ENCODE assay signal across 31 cellular contexts in genomic region chr2:101833890-101834523, GRCh38.
"Had no signal": no experiment of that assay in that cellular context is flagged by ENCODE, and none has a peak within 500 bp of the region (broad histone marks: within the 10 kb centered on the region; RNA-seq: fewer than 3 reads in every experiment).

No MANE protein-coding gene starts in this region.

- H3K4me3 ChIP-seq: left lung, lower lobe of right lung, neural progenitor cell, ovary, right atrium auricular region, skin epidermis, suprapubic skin, thoracic aorta, tibial artery, upper lobe of right lung had no signal

- DNase-seq: hypothalamus; immature natural killer cell; kidney; left colon; left lung; lower lobe of right lung; mammary epithelial cell; mesendoderm; naive B cell; natural killer cell; nephron progenitor cell; ovary; stimulated activated CD4-positive, alpha-beta T cell treated with anti-CD3 and anti-CD28 coated beads, Interleukin-12 subunit alpha, Interleukin-12 subunit beta, amount 100 ng/mL, for 4 hours; stimulated activated CD4-positive, alpha-beta T cell treated with anti-CD3 and anti-CD28 coated beads, Interleukin-15, amount 100 ng/mL, for 24 hours; stimulated activated CD4-positive, alpha-beta T cell treated with anti-CD3 and anti-CD28 coated beads, Interleukin-2, amount 100 ng/mL, for 24 hours; stimulated activated CD4-positive, alpha-beta T cell treated with anti-CD3 and anti-CD28 coated beads, Interleukin-4, amount 100 ng/mL, for 1 hour; stimulated activated naive CD4-positive, alpha-beta T cell; tibial artery; trophoblast cell; upper lobe of right lung had no signal

- H3K27me3 ChIP-seq: left lung, neural progenitor cell, ovary, right atrium auricular region, suprapubic skin, tibial artery, upper lobe of right lung had no signal

- H3K4me1 Mint-ChIP-seq: nephron progenitor cell had no signal

- ATAC-seq: left colon, left lung, lower lobe of right lung, natural killer cell, sciatic nerve, upper lobe of right lung had no signal

- H3K9me3 Mint-ChIP-seq: immature natural killer cell; mesothelial cell of epicardium; naive B cell; natural killer cell; nephron progenitor cell; neural progenitor cell; stimulated activated naive CD8-positive, alpha-beta T cell treated with anti-CD3 and anti-CD28 coated beads, Interleukin-15, Interleukin-2, amounts not matched to agents 100 ng/mL and 50 ng/mL, for 24 hours had no signal

- H3K27me3 Mint-ChIP-seq: naive B cell; progenitor cell of endocrine pancreas; stimulated activated naive CD8-positive, alpha-beta T cell treated with anti-CD3 and anti-CD28 coated beads, Interleukin-15, Interleukin-2, amounts not matched to agents 100 ng/mL and 50 ng/mL, for 24 hours had no signal

- H3K4me2 ChIP-seq: neural progenitor cell had no signal

- H3K27ac Mint-ChIP-seq: immature natural killer cell; mesothelial cell of epicardium; natural killer cell; nephron progenitor cell; neural progenitor cell; progenitor cell of endocrine pancreas; stimulated activated naive CD8-positive, alpha-beta T cell treated with anti-CD3 and anti-CD28 coated beads, Interleukin-15, Interleukin-2, amounts not matched to agents 100 ng/mL and 50 ng/mL, for 24 hours had no signal

- FAIRE-seq: islet of Langerhans, kidney, urothelium cell line had no signal

- H3K4me1 ChIP-seq: neural progenitor cell had no signal

- H2AFZ ChIP-seq: neural progenitor cell had no signal

- H3K9me3 ChIP-seq: left lung, lower lobe of right lung, ovary, right atrium auricular region, suprapubic skin, thoracic aorta, tibial artery, upper lobe of right lung had no signal

- H3K36me3 ChIP-seq: ovary had no signal

- H3K27ac ChIP-seq: left lung, lower lobe of right lung, neural progenitor cell, ovary, right atrium auricular region, skin epidermis, suprapubic skin, thoracic aorta, tibial artery, upper lobe of right lung had no signal

- H3K9ac ChIP-seq: neural progenitor cell had no signal

- H3K4me3 Mint-ChIP-seq: immature natural killer cell; mesothelial cell of epicardium; naive B cell; natural killer cell; nephron progenitor cell; neural progenitor cell; stimulated activated naive CD8-positive, alpha-beta T cell treated with anti-CD3 and anti-CD28 coated beads, Interleukin-15, Interleukin-2, amounts not matched to agents 100 ng/mL and 50 ng/mL, for 24 hours had no signal
